Comparison of ENCODE assay signal across 8 cellular contexts in the genomic region with DNA sequence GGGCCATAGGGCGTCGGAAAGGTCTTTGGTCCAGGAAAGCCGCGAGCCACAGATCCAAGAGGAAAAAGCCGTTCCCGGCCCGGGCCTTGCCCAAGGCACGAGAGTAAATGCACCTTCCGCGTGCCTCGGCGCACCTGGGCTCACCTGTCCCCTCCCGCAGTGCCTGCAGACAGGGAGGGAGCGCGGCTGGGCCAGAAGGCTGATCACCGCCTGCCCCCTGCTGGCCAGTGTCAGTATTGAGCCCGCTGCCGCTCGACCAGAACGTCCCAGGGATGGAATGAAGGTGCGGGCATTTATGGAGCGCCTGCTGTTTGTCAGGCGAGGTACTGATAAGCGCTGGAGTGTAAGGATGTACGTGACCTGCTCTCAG. TPM values are rescaled to one million over a fixed set of nuclear protein-coding genes. Genes with fewer than 3 reads are reported as not detected.
DNase-seq lines count a peak whose midpoint lies in the region; ATAC-seq and TF ChIP-seq lines count a peak whose summit lies in the region.

No MANE protein-coding gene starts in this region.

- peak overlapping the region; percentile 70 for H3K27ac Mint-ChIP-seq in endothelial cell (ENCODE audit: unreplicated experiment)

- TF ChIP-seq CTCF in 22Rv1 (IDR thresholded peaks at IDR 0.05), result peak; percentile 93
- TF ChIP-seq CTCF in endothelial cell (IDR thresholded peaks at IDR 0.05; ENCODE audit: unreplicated experiment), result peak; percentile 98

- peak overlapping the region; percentile 63 for H3K27ac ChIP-seq in 22Rv1

- H3K4me3 Mint-ChIP-seq in endothelial cell (ENCODE audit: unreplicated experiment), result peak overlapping the region; percentile 90

- DNase-seq in HT1080 (ENCODE audit: low read depth), result peak; percentile 61
- DNase-seq in NOMO-1 (lab: John Stamatoyannopoulos, UW; ENCODE audit: unreplicated experiment in 2 of 2), result peak; percentile 62 to 70
- peak; percentile 54 for DNase-seq in activated CD8-positive, alpha-beta memory T cell treated with anti-CD3 and anti-CD28 coated beads, Interleukin-2, amount 50 U/mL, for 24 hours (ENCODE audit: extremely low read depth)
- DNase-seq in endothelial cell (ENCODE audit: low spot score), result peak; percentile 90
- DNase-seq in mesenteric fat pad (ENCODE audit: low spot score), result peak; percentile 95
- peak; percentile 69 for DNase-seq in stimulated activated CD8-positive, alpha-beta memory T cell treated with anti-CD3 and anti-CD28 coated beads, Interleukin-15, amount 100 ng/mL, for 1 hour (ENCODE audit: low read depth)

- peak; percentile 57 for ATAC-seq in GM18858 (IDR thresholded peaks at IDR 0.05; ENCODE audit: unreplicated experiment)

- H3K36me3 Mint-ChIP-seq in endothelial cell (ENCODE audit: low read depth, unreplicated experiment), result no peaks in the 10 kb centered on the region

- no peaks in the 10 kb centered on the region for H3K9me3 Mint-ChIP-seq in endothelial cell (ENCODE audit: unreplicated experiment)

- H3K4me1 Mint-ChIP-seq in endothelial cell (ENCODE audit: unreplicated experiment), result peaks cover 18% of the 10 kb centered on the region

- H3K27me3 Mint-ChIP-seq in endothelial cell (ENCODE audit: unreplicated experiment), result peaks cover 7% of the 10 kb centered on the region

RNA-seq across cellular contexts. Expression of a gene that starts 0.7 kb away (rescaled TPM):
- 0.07 and 0.31 TPM in 2 replicates for total RNA-seq in HT1080 (2014; rRNA removed; shearing (Covaris generic))
- polyA plus RNA-seq in HT1080 (2015; cell fraction: cytosol; rRNA removed), result 0.03 and 0.07 TPM in 2 replicates
- polyA plus RNA-seq in HT1080 (2015; cell fraction: nucleus; rRNA removed), result 3.4 and 5.6 TPM in 2 replicates
- total RNA-seq in endothelial cell (ENCODE audit: unreplicated experiment), result 20.1 TPM
- total RNA-seq in mesenteric fat pad, result 49.8 TPM

RNA-seq across cellular contexts. Expression of a gene that starts 22.4 kb away (rescaled TPM):
- 13.5 and 22.0 TPM in 2 replicates for total RNA-seq in HT1080 (2014; rRNA removed; shearing (Covaris generic))
- 15.6 and 16.2 TPM in 2 replicates for polyA plus RNA-seq in HT1080 (2015; cell fraction: cytosol; rRNA removed)
- polyA plus RNA-seq in HT1080 (2015; cell fraction: nucleus; rRNA removed), result 15.8 and 24.3 TPM in 2 replicates
- total RNA-seq in endothelial cell (ENCODE audit: unreplicated experiment) (20.9 TPM), mesenteric fat pad (62.5 TPM)

RNA-seq across cellular contexts. Expression of a gene that starts 26.7 kb away (rescaled TPM):
- total RNA-seq in HT1080 (2014; rRNA removed; shearing (Covaris generic)), result not detected in 2 replicates
- polyA plus RNA-seq in HT1080 (2015; cell fraction: cytosol; rRNA removed), result not detected in 2 replicates
- not detected in 2 replicates for polyA plus RNA-seq in HT1080 (2015; cell fraction: nucleus; rRNA removed)
- total RNA-seq in endothelial cell (ENCODE audit: unreplicated experiment) (0.28 TPM), mesenteric fat pad (not detected)

Comparison
In these comparisons a context has a peak if more than half of its experiments do, and no peak if none do; other contexts are left out.
1. Peak in every context shown above with its lines: DNase-seq, ATAC-seq and H3K27ac ChIP-seq.
2. RNA of a gene that starts 0.7 kb away (total RNA-seq): 49.8 TPM in mesenteric fat pad (single experiment) and 20.1 TPM in endothelial cell (single experiment); 0.07 to 0.31 TPM in HT1080; every median in the first group is over 10 times any median in the second.